Comparison of ENCODE assay signal across 1 cellular context in genomic region chr2:11589316-11589940, GRCh38.
TF ChIP-seq lines count a peak whose summit lies in the region.

No MANE protein-coding gene starts in this region.

TF ChIP-seq in K562, 482 proteins besides CTCF, POLR2A, EP300 and RAD21 (continued from another document):
- TF ChIP-seq ZNF609 (CRISPR knock-in tag; IDR thresholded peaks at IDR 0.05; ENCODE audit: borderline replicate concordance) (no peak), HMGN3 (IDR thresholded peaks at IDR 0.05; ENCODE audit: borderline replicate concordance, extremely low read depth, insufficient read length, low read depth, low read length) (no peak), ERF (CRISPR knock-in tag; IDR thresholded peaks at IDR 0.05) (no peak), FOXM1 (IDR thresholded peaks at IDR 0.05; ENCODE audit: low read depth) (no peak), FOXM1 (CRISPR knock-in tag; IDR thresholded peaks at IDR 0.05; ENCODE audit: low read depth) (no peak), CREBBP (IDR thresholded peaks at IDR 0.05; ENCODE audit: low read depth, low read length) (no peak), ZNF639 (CRISPR knock-in tag; conservative IDR thresholded peaks at IDR 0.05 in 1 of 2, IDR thresholded peaks at IDR 0.05 in 1 of 2) (no peak), SP1 (CRISPR knock-in tag; IDR thresholded peaks at IDR 0.05) (no peak)
TF ChIP-seq in K562: peak in this region for 0.
